Comparison of ENCODE assay signal across 15 cellular contexts in genomic region chr19:19167612-19168011, GRCh38. TPM values are rescaled to one million over a fixed set of nuclear protein-coding genes. Genes with fewer than 3 reads are reported as not detected.
DNase-seq lines count a peak whose midpoint lies in the region; ATAC-seq, FAIRE-seq and TF ChIP-seq lines count a peak whose summit lies in the region.
"Had no signal": no experiment of that assay in that cellular context is flagged by ENCODE, and none has a peak within 500 bp of the region (broad histone marks: within the 10 kb centered on the region; RNA-seq: fewer than 3 reads in every experiment).

No MANE protein-coding gene starts in this region.

- H4K20me1 ChIP-seq in HepG2 (ENCODE audit: insufficient read depth, low read length) (no peaks in the 10 kb centered on the region), SU-DHL-6 (ENCODE audit: low read depth, low read length) (no peaks in the 10 kb centered on the region)

- TF ChIP-seq EP300 in HepG2 (IDR thresholded peaks at IDR 0.05; ENCODE audit: low read depth in 2 of 2, low read length in 2 of 2) (no peak), HepG2 (CRISPR knock-in tag; IDR thresholded peaks at IDR 0.05; ENCODE audit: borderline replicate concordance) (no peak)

- no TSS peak for BruUV-seq in HepG2 (replicated peaks; lab: Mats Ljungman, UMichigan)

- no peak overlapping the region for H3K4me3 ChIP-seq in HepG2 (replicated peaks in 1 of 3; ENCODE audit: insufficient read depth in 1 of 3, low read depth in 2 of 3, low read length in 3 of 3)
- no peak overlapping the region for H3K4me3 ChIP-seq in right lobe of liver
- H3K4me3 ChIP-seq in HEK293 (ENCODE audit: low read depth, low read length): no peak overlapping the region
- peak overlapping the region; percentile 81 for H3K4me3 ChIP-seq in SU-DHL-6 (ENCODE audit: insufficient read depth, low read length, poor library complexity, severe bottlenecking)
- H3K4me3 ChIP-seq: HAP-1 had no signal

- no peaks in the 10 kb centered on the region for H3K27me3 ChIP-seq in HepG2 (ENCODE audit: control insufficient read depth in 1 of 2, insufficient read depth in 2 of 2, low read length in 2 of 2)
- no peaks in the 10 kb centered on the region for H3K27me3 ChIP-seq in right lobe of liver
- no peaks in the 10 kb centered on the region for H3K27me3 ChIP-seq in SU-DHL-6 (ENCODE audit: low read length)

- no peak for FAIRE-seq in HepG2 (lab: Jason Lieb, UNC)
- FAIRE-seq: H1, HTR-8/SVneo had no signal

- POLR2A ChIA-PET in HepG2 (lab: Yijun Ruan, JAX) (interaction anchor here (1.3 kb wide), 1 partner anchor 25 kb away, joined by 3 read pairs; no protein-coding TSS in a partner anchor), HEK293 (lab: Yijun Ruan, JAX) (no interaction called here)

- TF ChIP-seq RAD21 in HepG2 (CRISPR knock-in tag; IDR thresholded peaks at IDR 0.05): no peak

- H3K4me1 ChIP-seq in HepG2 (ENCODE audit: insufficient read depth, low read length) (peaks cover 40% of the 10 kb centered on the region), right lobe of liver (peaks cover 0 to 15% (median 0%) of the 10 kb centered on the region in 4 donors), HEK293 (ENCODE audit: control insufficient read depth, insufficient read depth, low read length) (no peaks in the 10 kb centered on the region)
- H3K4me1 ChIP-seq: HAP-1 had no signal

- peaks cover 77% of the 10 kb centered on the region for H3F3A ChIP-seq in SU-DHL-6 (ENCODE audit: insufficient read depth)

- intact Hi-C loops in HepG2 (cut with micrococcal nuclease; ENCODE audit: unreplicated experiment): no loop called here
- intact Hi-C loops in right lobe of liver (cut with DNase I): no loop called here

- in situ Hi-C loops in HepG2 (cut with HindIII; ENCODE audit: extremely low pct_ligation_motif_present, low pct_unique_long_range_greater_than_20kb): no loop called here

- CTCF ChIA-PET in HepG2 (lab: Yijun Ruan, JAX; ENCODE audit: low intra/inter-chr PET ratio, low total read pairs): no interaction called here
- CTCF ChIA-PET in HEK293 (lab: Yijun Ruan, JAX): interaction anchor here (0.5 to 1.3 kb wide), 8 partner anchors 9 to 1884 kb away, joined by 3 to 4 read pairs (median 3); no protein-coding TSS in a partner anchor

- no peaks in the 10 kb centered on the region for H3K9me3 ChIP-seq in HepG2 (ENCODE audit: low read length)
- H3K9me3 ChIP-seq in right lobe of liver: no peaks in the 10 kb centered on the region
- H3K9me3 ChIP-seq in HEK293 (ENCODE audit: control insufficient read depth, insufficient read depth, low read depth, low read length): no peaks in the 10 kb centered on the region
- no peaks in the 10 kb centered on the region for H3K9me3 ChIP-seq in SU-DHL-6 (ENCODE audit: insufficient read depth, low read length)
- H3K9me3 ChIP-seq: HAP-1 had no signal

- no peak for ATAC-seq in HepG2
- ATAC-seq in right lobe of liver: no peak
- no peak for ATAC-seq in GM21367 (IDR thresholded peaks at IDR 0.05; ENCODE audit: unreplicated experiment)
- ATAC-seq: CD8-positive, alpha-beta T cell had no signal

- H3K4me2 ChIP-seq in HepG2 (ENCODE audit: low read depth, low read length) (no peak overlapping the region), SU-DHL-6 (ENCODE audit: low read depth, low read length, poor library complexity, severe bottlenecking) (peak overlapping the region; percentile 96)

- DNase-seq in HepG2 (ENCODE audit: low spot score) (no peak), right lobe of liver (no peak), NCI-H748 (lab: John Stamatoyannopoulos, UW; ENCODE audit: unreplicated experiment) (no peak)
- DNase-seq in activated effector memory CD4-positive, alpha-beta T cell treated with anti-CD3 and anti-CD28 coated beads, Interleukin-2, amount 50 U/mL, for 16 hours: no peak
- DNase-seq: CD8-positive, alpha-beta T cell; COR-L47; DND-41; GF-D8 had no signal

- TF ChIP-seq CTCF in HepG2 (CRISPR knock-in tag; IDR thresholded peaks at IDR 0.05): no peak
- TF ChIP-seq CTCF in right lobe of liver (IDR thresholded peaks at IDR 0.05): no peak
- no peak for TF ChIP-seq CTCF in HEK293 (tag by site-specific recombination; IDR thresholded peaks at IDR 0.05)
- no peak for TF ChIP-seq CTCF in SU-DHL-6 (IDR thresholded peaks at IDR 0.05; ENCODE audit: insufficient read depth, low read length, poor library complexity, severe bottlenecking)

- TF ChIP-seq POLR2A in HepG2 (IDR thresholded peaks at IDR 0.05; ENCODE audit: insufficient read depth in 1 of 2, low read depth in 2 of 2, low read length in 2 of 2) (no peak), right lobe of liver (IDR thresholded peaks at IDR 0.05) (no peak)

- H3K9me2 ChIP-seq in SU-DHL-6 (replicated peaks; ENCODE audit: insufficient read depth, low read length): no peaks in the 10 kb centered on the region

- H2AFZ ChIP-seq in HepG2 (ENCODE audit: low read length) (no peak overlapping the region), SU-DHL-6 (ENCODE audit: low read depth, low read length, severe bottlenecking) (no peak overlapping the region)

- H3K79me2 ChIP-seq in HepG2 (ENCODE audit: insufficient read depth, low read length) (no peaks in the 10 kb centered on the region), SU-DHL-6 (ENCODE audit: insufficient read depth, low read length) (peaks cover 75% of the 10 kb centered on the region)

- H3K36me3 ChIP-seq in HepG2 (replicated peaks in 1 of 2; ENCODE audit: control insufficient read depth in 1 of 2, insufficient read depth in 2 of 2, low read length in 2 of 2) (no peaks in the 10 kb centered on the region), right lobe of liver (no peaks in the 10 kb centered on the region), HEK293 (ENCODE audit: control insufficient read depth in 2 of 2, insufficient read depth in 1 of 2, low read length in 2 of 2) (no peaks in the 10 kb centered on the region), SU-DHL-6 (ENCODE audit: low read length) (peaks cover 4% of the 10 kb centered on the region)
- H3K36me3 ChIP-seq: HAP-1 had no signal

- WGBS in HepG2 (ENCODE audit: low lambda C conversion rate): 89% methylated on average over 2 of the region's 3 CpGs
- WGBS in right lobe of liver (ENCODE audit: insufficient coverage, low coverage, low lambda C conversion rate, missing lambda C conversion rate): 68% methylated on average over 3 of the region's 3 CpGs

- H3K27ac ChIP-seq in HepG2 (ENCODE audit: extremely low read length, insufficient read depth, low read length) (no peak overlapping the region), right lobe of liver (no peak overlapping the region), HEK293 (ENCODE audit: extremely low read depth, low read depth, low read length) (no peak overlapping the region), SU-DHL-6 (ENCODE audit: low read depth, low read length) (peak overlapping the region; percentile 99)
- H3K27ac ChIP-seq: 22Rv1 had no signal

- no peak overlapping the region for H3K9ac ChIP-seq in HepG2 (ENCODE audit: insufficient read depth, low read depth, low read length)
- H3K9ac ChIP-seq in SU-DHL-6 (ENCODE audit: low read length): peak overlapping the region; percentile 94

RNA-seq across cellular contexts. Expression of gene MEF2B, which starts 2.5 kb away (rescaled TPM):
- total RNA-seq in HepG2 (2016; rRNA removed; fragmentation: Illumina TruSeq; extraction: Trizol): 0.44 and 1.2 TPM in 2 replicates
- total RNA-seq in HepG2 (2016; cell fraction: cytosol; rRNA removed; fragmentation: Illumina TruSeq; extraction: Trizol; ENCODE audit: low read depth): 0.81 and 1.1 TPM in 2 replicates
- total RNA-seq in HepG2 (2016; cell fraction: insoluble cytoplasmic fraction; rRNA removed; fragmentation: Illumina TruSeq; extraction: Trizol): 0.41 TPM in 1 of 2 replicates, not detected in the other
- 0.46 and 1.8 TPM in 2 replicates for total RNA-seq in HepG2 (2016; cell fraction: membrane; rRNA removed; fragmentation: Illumina TruSeq; extraction: Trizol)
- total RNA-seq in HepG2 (2016; cell fraction: nucleus; rRNA removed; fragmentation: Illumina TruSeq; extraction: Trizol): 0.81 and 1.6 TPM in 2 replicates
- 1.7 and 2.3 TPM in 2 replicates for polyA plus RNA-seq in HepG2 (2011; rRNA removed)
- 2.1 and 2.9 TPM in 2 replicates for polyA plus RNA-seq in HepG2 (2011; cell fraction: cytosol; rRNA removed)
- 4.0 and 4.5 TPM in 2 replicates for polyA plus RNA-seq in HepG2 (2011; cell fraction: nucleus; rRNA removed)
- 2.2 and 4.4 TPM in 2 replicates for polyA plus RNA-seq in HepG2 (2012)
- polyA plus RNA-seq in HepG2 (2016; cell fraction: cytosol; fragmentation: Illumina TruSeq; extraction: Trizol; ENCODE audit: low read depth): 0.86 and 1.1 TPM in 2 replicates
- 0.42 and 1.8 TPM in 2 replicates for polyA plus RNA-seq in HepG2 (2016; cell fraction: insoluble cytoplasmic fraction; fragmentation: Illumina TruSeq; extraction: Trizol; ENCODE audit: low read depth)
- polyA plus RNA-seq in HepG2 (2016; cell fraction: membrane; fragmentation: Illumina TruSeq; extraction: Trizol; ENCODE audit: low read depth): 0.38 and 1.1 TPM in 2 replicates
- 2.1 and 3.9 TPM in 2 replicates for polyA plus RNA-seq in HepG2 (2016; cell fraction: nucleus; fragmentation: Illumina TruSeq; extraction: Trizol; ENCODE audit: insufficient read depth, low read depth)
- 0.33 and 1.1 TPM in 2 replicates for polyA minus RNA-seq in HepG2 (2011; rRNA and poly(A)+ RNA removed; ENCODE audit: low replicate concordance)
- polyA minus RNA-seq in HepG2 (2011; cell fraction: cytosol; rRNA and poly(A)+ RNA removed): 1.2 TPM in 1 of 2 replicates, not detected in the other
- polyA minus RNA-seq in HepG2 (2011; cell fraction: nucleus; rRNA and poly(A)+ RNA removed): 1.4 and 2.0 TPM in 2 replicates
- total RNA-seq in right lobe of liver: 1 to 10 TPM in 2 of 6 experiments, under 1 TPM in 2, not detected in 2; 0.24 to 2.1 (median 0.97) TPM

RNA-seq across cellular contexts. Expression of gene BORCS8, which starts 24.3 kb away (rescaled TPM):
- total RNA-seq in HepG2 (2016; rRNA removed; fragmentation: Illumina TruSeq; extraction: Trizol) (13.3 and 16.8 TPM in 2 replicates), right lobe of liver (10 to 100 TPM in 3 of 6 experiments, 1 to 10 TPM in 3; 6.0 to 12.2 (median 9.8) TPM)
- 5.8 and 6.2 TPM in 2 replicates for total RNA-seq in HepG2 (2016; cell fraction: cytosol; rRNA removed; fragmentation: Illumina TruSeq; extraction: Trizol; ENCODE audit: low read depth)
- total RNA-seq in HepG2 (2016; cell fraction: insoluble cytoplasmic fraction; rRNA removed; fragmentation: Illumina TruSeq; extraction: Trizol): 10.7 and 12.4 TPM in 2 replicates
- 9.4 and 12.2 TPM in 2 replicates for total RNA-seq in HepG2 (2016; cell fraction: membrane; rRNA removed; fragmentation: Illumina TruSeq; extraction: Trizol)
- 7.5 TPM in 2 replicates for total RNA-seq in HepG2 (2016; cell fraction: nucleus; rRNA removed; fragmentation: Illumina TruSeq; extraction: Trizol)
- polyA plus RNA-seq in HepG2 (2011; rRNA removed): 9.6 and 9.9 TPM in 2 replicates
- 5.5 and 9.4 TPM in 2 replicates for polyA plus RNA-seq in HepG2 (2011; cell fraction: cytosol; rRNA removed)
- polyA plus RNA-seq in HepG2 (2011; cell fraction: nucleus; rRNA removed): 19.1 and 20.9 TPM in 2 replicates
- 5.3 and 5.7 TPM in 2 replicates for polyA plus RNA-seq in HepG2 (2012)
- polyA plus RNA-seq in HepG2 (2016; cell fraction: cytosol; fragmentation: Illumina TruSeq; extraction: Trizol; ENCODE audit: low read depth): 6.8 and 7.0 TPM in 2 replicates
- 16.4 and 17.7 TPM in 2 replicates for polyA plus RNA-seq in HepG2 (2016; cell fraction: insoluble cytoplasmic fraction; fragmentation: Illumina TruSeq; extraction: Trizol; ENCODE audit: low read depth)
- 10.7 and 11.7 TPM in 2 replicates for polyA plus RNA-seq in HepG2 (2016; cell fraction: membrane; fragmentation: Illumina TruSeq; extraction: Trizol; ENCODE audit: low read depth)
- 17.6 and 20.8 TPM in 2 replicates for polyA plus RNA-seq in HepG2 (2016; cell fraction: nucleus; fragmentation: Illumina TruSeq; extraction: Trizol; ENCODE audit: insufficient read depth, low read depth)
- 13.1 and 33.4 TPM in 2 replicates for polyA minus RNA-seq in HepG2 (2011; rRNA and poly(A)+ RNA removed; ENCODE audit: low replicate concordance)
- polyA minus RNA-seq in HepG2 (2011; cell fraction: cytosol; rRNA and poly(A)+ RNA removed): 2.3 and 3.9 TPM in 2 replicates
- 6.1 and 9.5 TPM in 2 replicates for polyA minus RNA-seq in HepG2 (2011; cell fraction: nucleus; rRNA and poly(A)+ RNA removed)

RNA-seq across cellular contexts. Expression of gene RFXANK, which starts 24.4 kb away (rescaled TPM):
- total RNA-seq in HepG2 (2016; rRNA removed; fragmentation: Illumina TruSeq; extraction: Trizol): 80.7 and 83.1 TPM in 2 replicates
- total RNA-seq in HepG2 (2016; cell fraction: cytosol; rRNA removed; fragmentation: Illumina TruSeq; extraction: Trizol; ENCODE audit: low read depth): 25.6 and 30.2 TPM in 2 replicates
- 80.2 and 88.4 TPM in 2 replicates for total RNA-seq in HepG2 (2016; cell fraction: insoluble cytoplasmic fraction; rRNA removed; fragmentation: Illumina TruSeq; extraction: Trizol)
- total RNA-seq in HepG2 (2016; cell fraction: membrane; rRNA removed; fragmentation: Illumina TruSeq; extraction: Trizol): 35.6 and 40.8 TPM in 2 replicates
- 38.1 and 49.9 TPM in 2 replicates for total RNA-seq in HepG2 (2016; cell fraction: nucleus; rRNA removed; fragmentation: Illumina TruSeq; extraction: Trizol)
- 49.9 and 56.1 TPM in 2 replicates for polyA plus RNA-seq in HepG2 (2011; rRNA removed)
- 34.1 and 52.6 TPM in 2 replicates for polyA plus RNA-seq in HepG2 (2011; cell fraction: cytosol; rRNA removed)
- 142 and 154 TPM in 2 replicates for polyA plus RNA-seq in HepG2 (2011; cell fraction: nucleus; rRNA removed)
- 34.7 and 59.7 TPM in 2 replicates for polyA plus RNA-seq in HepG2 (2012)
- polyA plus RNA-seq in HepG2 (2016; cell fraction: cytosol; fragmentation: Illumina TruSeq; extraction: Trizol; ENCODE audit: low read depth): 20.9 and 21.7 TPM in 2 replicates
- polyA plus RNA-seq in HepG2 (2016; cell fraction: insoluble cytoplasmic fraction; fragmentation: Illumina TruSeq; extraction: Trizol; ENCODE audit: low read depth): 76.4 and 82.0 TPM in 2 replicates
- polyA plus RNA-seq in HepG2 (2016; cell fraction: membrane; fragmentation: Illumina TruSeq; extraction: Trizol; ENCODE audit: low read depth): 22.9 and 31.4 TPM in 2 replicates
- 69.3 and 92.4 TPM in 2 replicates for polyA plus RNA-seq in HepG2 (2016; cell fraction: nucleus; fragmentation: Illumina TruSeq; extraction: Trizol; ENCODE audit: insufficient read depth, low read depth)
- 45.6 and 94.4 TPM in 2 replicates for polyA minus RNA-seq in HepG2 (2011; rRNA and poly(A)+ RNA removed; ENCODE audit: low replicate concordance)
- polyA minus RNA-seq in HepG2 (2011; cell fraction: cytosol; rRNA and poly(A)+ RNA removed): 17.8 and 18.0 TPM in 2 replicates
- polyA minus RNA-seq in HepG2 (2011; cell fraction: nucleus; rRNA and poly(A)+ RNA removed): 29.1 and 32.6 TPM in 2 replicates
- total RNA-seq in right lobe of liver: 10 to 100 TPM; 13.8 to 21.2 (median 17.3) TPM

RNA-seq across cellular contexts. Expression of gene TMEM161A, which starts 29.3 kb away (rescaled TPM):
- total RNA-seq in HepG2 (2016; rRNA removed; fragmentation: Illumina TruSeq; extraction: Trizol) (10.3 and 25.9 TPM in 2 replicates), right lobe of liver (10 to 100 TPM; 20.2 to 29.4 (median 22.2) TPM)
- total RNA-seq in HepG2 (2016; cell fraction: cytosol; rRNA removed; fragmentation: Illumina TruSeq; extraction: Trizol; ENCODE audit: low read depth): 8.7 and 12.1 TPM in 2 replicates
- total RNA-seq in HepG2 (2016; cell fraction: insoluble cytoplasmic fraction; rRNA removed; fragmentation: Illumina TruSeq; extraction: Trizol): 7.7 and 28.3 TPM in 2 replicates
- 7.4 and 8.8 TPM in 2 replicates for total RNA-seq in HepG2 (2016; cell fraction: membrane; rRNA removed; fragmentation: Illumina TruSeq; extraction: Trizol)
- total RNA-seq in HepG2 (2016; cell fraction: nucleus; rRNA removed; fragmentation: Illumina TruSeq; extraction: Trizol): 36.6 and 39.6 TPM in 2 replicates
- polyA plus RNA-seq in HepG2 (2011; rRNA removed): 31.4 and 42.7 TPM in 2 replicates
- 22.8 and 35.4 TPM in 2 replicates for polyA plus RNA-seq in HepG2 (2011; cell fraction: cytosol; rRNA removed)
- 190 and 235 TPM in 2 replicates for polyA plus RNA-seq in HepG2 (2011; cell fraction: nucleus; rRNA removed)
- 15.9 and 23.9 TPM in 2 replicates for polyA plus RNA-seq in HepG2 (2012)
- 6.6 and 8.6 TPM in 2 replicates for polyA plus RNA-seq in HepG2 (2016; cell fraction: cytosol; fragmentation: Illumina TruSeq; extraction: Trizol; ENCODE audit: low read depth)
- polyA plus RNA-seq in HepG2 (2016; cell fraction: insoluble cytoplasmic fraction; fragmentation: Illumina TruSeq; extraction: Trizol; ENCODE audit: low read depth): 8.4 and 9.9 TPM in 2 replicates
- polyA plus RNA-seq in HepG2 (2016; cell fraction: membrane; fragmentation: Illumina TruSeq; extraction: Trizol; ENCODE audit: low read depth): 8.4 and 9.5 TPM in 2 replicates
- polyA plus RNA-seq in HepG2 (2016; cell fraction: nucleus; fragmentation: Illumina TruSeq; extraction: Trizol; ENCODE audit: insufficient read depth, low read depth): 56.7 and 60.0 TPM in 2 replicates
- polyA minus RNA-seq in HepG2 (2011; rRNA and poly(A)+ RNA removed; ENCODE audit: low replicate concordance): 88.8 and 105 TPM in 2 replicates
- polyA minus RNA-seq in HepG2 (2011; cell fraction: cytosol; rRNA and poly(A)+ RNA removed): 24.3 and 32.2 TPM in 2 replicates
- polyA minus RNA-seq in HepG2 (2011; cell fraction: nucleus; rRNA and poly(A)+ RNA removed): 57.3 and 75.8 TPM in 2 replicates

RNA-seq across cellular contexts. Expression of gene NR2C2AP, which starts 35.6 kb away (rescaled TPM):
- total RNA-seq in HepG2 (2016; rRNA removed; fragmentation: Illumina TruSeq; extraction: Trizol): 25.5 and 26.8 TPM in 2 replicates
- total RNA-seq in HepG2 (2016; cell fraction: cytosol; rRNA removed; fragmentation: Illumina TruSeq; extraction: Trizol; ENCODE audit: low read depth): 14.8 and 22.9 TPM in 2 replicates
- 23.5 and 26.0 TPM in 2 replicates for total RNA-seq in HepG2 (2016; cell fraction: insoluble cytoplasmic fraction; rRNA removed; fragmentation: Illumina TruSeq; extraction: Trizol)
- 19.1 and 21.5 TPM in 2 replicates for total RNA-seq in HepG2 (2016; cell fraction: membrane; rRNA removed; fragmentation: Illumina TruSeq; extraction: Trizol)
- total RNA-seq in HepG2 (2016; cell fraction: nucleus; rRNA removed; fragmentation: Illumina TruSeq; extraction: Trizol): 19.4 and 19.6 TPM in 2 replicates
- 12.2 and 13.8 TPM in 2 replicates for polyA plus RNA-seq in HepG2 (2011; rRNA removed)
- 10.6 and 11.8 TPM in 2 replicates for polyA plus RNA-seq in HepG2 (2011; cell fraction: cytosol; rRNA removed)
- 17.7 and 18.2 TPM in 2 replicates for polyA plus RNA-seq in HepG2 (2011; cell fraction: nucleus; rRNA removed)
- 9.3 and 13.3 TPM in 2 replicates for polyA plus RNA-seq in HepG2 (2012)
- 5.7 and 6.8 TPM in 2 replicates for polyA plus RNA-seq in HepG2 (2016; cell fraction: cytosol; fragmentation: Illumina TruSeq; extraction: Trizol; ENCODE audit: low read depth)
- polyA plus RNA-seq in HepG2 (2016; cell fraction: insoluble cytoplasmic fraction; fragmentation: Illumina TruSeq; extraction: Trizol; ENCODE audit: low read depth): 19.7 and 21.9 TPM in 2 replicates
- 7.9 and 11.8 TPM in 2 replicates for polyA plus RNA-seq in HepG2 (2016; cell fraction: membrane; fragmentation: Illumina TruSeq; extraction: Trizol; ENCODE audit: low read depth)
- polyA plus RNA-seq in HepG2 (2016; cell fraction: nucleus; fragmentation: Illumina TruSeq; extraction: Trizol; ENCODE audit: insufficient read depth, low read depth): 34.7 and 38.0 TPM in 2 replicates
- 7.3 and 22.9 TPM in 2 replicates for polyA minus RNA-seq in HepG2 (2011; rRNA and poly(A)+ RNA removed; ENCODE audit: low replicate concordance)
- 3.9 and 4.2 TPM in 2 replicates for polyA minus RNA-seq in HepG2 (2011; cell fraction: cytosol; rRNA and poly(A)+ RNA removed)
- polyA minus RNA-seq in HepG2 (2011; cell fraction: nucleus; rRNA and poly(A)+ RNA removed): 3.6 and 4.0 TPM in 2 replicates
- total RNA-seq in right lobe of liver: 10 to 100 TPM in 1 of 6 experiments, 1 to 10 TPM in 5; 2.6 to 11.3 (median 5.4) TPM

Comparison
In these comparisons a context has a peak if more than half of its experiments do, and no peak if none do; other contexts are left out.
1. Of the 63 proteins assayed by ChIP-seq in both HepG2 and HEK293: peak only in HepG2: ZNF768; only in HEK293: none; in both: none; in neither: 62.